Comparison of ENCODE assay signal across 8 cellular contexts in genomic region chr1:169586067-169586394, GRCh38. TPM values are rescaled to one million over a fixed set of nuclear protein-coding genes. Genes with fewer than 3 reads are reported as not detected.
DNase-seq lines count a peak whose midpoint lies in the region; ATAC-seq and TF ChIP-seq lines count a peak whose summit lies in the region.

No MANE protein-coding gene starts in this region.

- DNase-seq in right atrium auricular region (ENCODE audit: low spot score): no peak
- no peak for DNase-seq in left cardiac atrium
- DNase-seq in PC-9: no peak
- no peak for DNase-seq in aorta
- no peak for DNase-seq in osteocyte (ENCODE audit: extremely low spot score, unreplicated experiment)
- DNase-seq in stimulated activated CD4-positive, alpha-beta T cell treated with anti-CD3 and anti-CD28 coated beads, Interleukin-12 subunit alpha, Interleukin-12 subunit beta, amount 100 ng/mL, for 4 hours: no peak
- no peak for DNase-seq in kidney glomerular epithelial cell (lab: John Stamatoyannopoulos, UW)

- no peaks in the 10 kb centered on the region for H3K36me3 Mint-ChIP-seq in osteocyte (ENCODE audit: unreplicated experiment)

- ATAC-seq in left cardiac atrium (no peak), aorta (ENCODE audit: low FRiP score) (peak; percentile 59)

- peak overlapping the region; percentile 25 to 49 for H3K4me3 ChIP-seq in right atrium auricular region
- H3K4me3 ChIP-seq in PC-9: peak overlapping the region; percentile 42
- H3K4me3 ChIP-seq in iPS-20b (ENCODE audit: low read length): peak overlapping the region; percentile 38; the same call in 1 of the 2 replicates
- H3K4me3 ChIP-seq in aorta (ENCODE audit: low read length in 2 of 2): no peak overlapping the region

- CTCF ChIA-PET in PC-9 (lab: Charles Lee): interaction anchor here (0.6 to 1.1 kb wide), 5 partner anchors 36 to 196 kb away, joined by 3 to 11 read pairs (median 4); no protein-coding TSS in a partner anchor

- H3K27me3 ChIP-seq in right atrium auricular region: no peaks in the 10 kb centered on the region
- H3K27me3 ChIP-seq in PC-9 (ENCODE audit: insufficient read depth, low read depth): no peaks in the 10 kb centered on the region
- peaks cover 11% of the 10 kb centered on the region for H3K27me3 ChIP-seq in iPS-20b (ENCODE audit: insufficient read depth, low read length)
- H3K27me3 ChIP-seq in aorta (ENCODE audit: control insufficient read depth in 1 of 2, insufficient read depth in 2 of 2, low read length in 1 of 2): no peaks in the 10 kb centered on the region

- H3K4me1 ChIP-seq in right atrium auricular region (peaks cover 0 to 11% of the 10 kb centered on the region in 2 donors), PC-9 (replicated peaks; ENCODE audit: insufficient read depth) (peaks cover 5% of the 10 kb centered on the region), iPS-20b (ENCODE audit: insufficient read depth, low read length) (no peaks in the 10 kb centered on the region), aorta (ENCODE audit: control insufficient read depth in 1 of 2, insufficient read depth in 2 of 2, low read length in 2 of 2) (no peaks in the 10 kb centered on the region)

- H3K79me2 ChIP-seq in PC-9 (ENCODE audit: low read depth): no peaks in the 10 kb centered on the region

- H3K9me3 ChIP-seq in right atrium auricular region: no peaks in the 10 kb centered on the region
- no peaks in the 10 kb centered on the region; the same call in 1 of the 2 replicates for H3K9me3 ChIP-seq in PC-9 (ENCODE audit: insufficient read depth, low read depth)
- no peaks in the 10 kb centered on the region for H3K9me3 ChIP-seq in iPS-20b (ENCODE audit: insufficient read depth, low read depth, low read length)
- H3K9me3 ChIP-seq in aorta (ENCODE audit: control insufficient read depth, low read length): peaks cover 1% of the 10 kb centered on the region

- H3K9me2 ChIP-seq in PC-9 (ENCODE audit: insufficient read depth): no peaks in the 10 kb centered on the region

- H4K20me1 ChIP-seq in PC-9 (ENCODE audit: insufficient read depth): no peaks in the 10 kb centered on the region

- intact Hi-C loops in left cardiac atrium (cut with DNase I): no loop called here
- intact Hi-C loops in PC-9 (cut with micrococcal nuclease; ENCODE audit: unreplicated experiment): no loop called here
- intact Hi-C loops in aorta (cut with DNase I): no loop called here

- POLR2A ChIA-PET in PC-9 (lab: Charles Lee; ENCODE audit: unreplicated experiment): interaction anchor here (0.6 kb wide), 1 partner anchor 848 kb away, joined by 4 read pairs; no protein-coding TSS in a partner anchor

- H3F3A ChIP-seq in PC-9 (ENCODE audit: insufficient read depth, low read depth): no peaks in the 10 kb centered on the region

- TF ChIP-seq CTCF in right atrium auricular region (IDR thresholded peaks at IDR 0.05) (no peak), PC-9 (conservative IDR thresholded peaks at IDR 0.05) (no peak), osteocyte (IDR thresholded peaks at IDR 0.05) (no peak)

- peak overlapping the region; percentile 70 for H2AFZ ChIP-seq in PC-9

- no peak overlapping the region for H3K27ac Mint-ChIP-seq in osteocyte (ENCODE audit: unreplicated experiment)

- H3K9me3 Mint-ChIP-seq in osteocyte (ENCODE audit: unreplicated experiment): no peaks in the 10 kb centered on the region

- H3K9ac ChIP-seq in iPS-20b (ENCODE audit: low read depth, low read length): no peak overlapping the region

- H3K27ac ChIP-seq in right atrium auricular region (peak overlapping the region; percentile 56 to 74), PC-9 (no peak overlapping the region), iPS-20b (ENCODE audit: low read length) (no peak overlapping the region), aorta (ENCODE audit: low read depth in 1 of 2, low read length in 2 of 2) (no peak overlapping the region)

- peaks cover 4% of the 10 kb centered on the region for H3K4me1 Mint-ChIP-seq in osteocyte (ENCODE audit: unreplicated experiment)

- H3K4me2 ChIP-seq in PC-9: peak overlapping the region; percentile 79

- 21 to 22% methylated on average over 5 of the region's 5 CpGs for WGBS in aorta, 2 donors

- H3K36me3 ChIP-seq in right atrium auricular region (no peaks in the 10 kb centered on the region), PC-9 (ENCODE audit: low read depth) (no peaks in the 10 kb centered on the region), iPS-20b (ENCODE audit: insufficient read depth, low read depth, low read length) (no peaks in the 10 kb centered on the region), aorta (ENCODE audit: control insufficient read depth in 1 of 2, insufficient read depth in 2 of 2, low read length in 1 of 2) (no peaks in the 10 kb centered on the region)

- peaks cover 46% of the 10 kb centered on the region for H3K27me3 Mint-ChIP-seq in osteocyte (ENCODE audit: unreplicated experiment)

- H3K4me3 Mint-ChIP-seq in osteocyte (ENCODE audit: unreplicated experiment): no peak overlapping the region

- no TSS peak for BruUV-seq in PC-9 (replicated peaks; lab: Mats Ljungman, UMichigan)

RNA-seq across cellular contexts. Expression of gene F5, which starts 0.2 kb away (rescaled TPM):
- 10 to 100 TPM in 1 of 2 donors, 1 to 10 TPM in 1; 4.9 to 55.5 TPM for total RNA-seq in right atrium auricular region
- 10 to 100 TPM; 17.8 to 20.9 TPM for total RNA-seq in left cardiac atrium
- not detected in 2 replicates for total RNA-seq in PC-9 (2021)
- 1 to 10 TPM in 1 of 2 donors, under 1 TPM in 1; 0.48 to 1.4 TPM for total RNA-seq in aorta
- polyA plus RNA-seq in aorta: 1 to 10 TPM; 1.0 to 3.5 TPM
- not detected in 2 replicates for total RNA-seq in osteocyte

RNA-seq across cellular contexts. Expression of gene SELP, which starts 43.9 kb away (rescaled TPM):
- 10 to 100 TPM; 13.7 to 16.7 TPM for total RNA-seq in right atrium auricular region
- 10 to 100 TPM; 12.4 to 22.5 TPM for total RNA-seq in left cardiac atrium
- not detected in 2 replicates for total RNA-seq in PC-9 (2021)
- 10 to 100 TPM in 1 of 2 donors, 1 to 10 TPM in 1; 9.1 to 42.5 TPM for total RNA-seq in aorta
- 10 to 100 TPM in 1 of 2 donors, 1 to 10 TPM in 1; 8.6 to 16.4 TPM for polyA plus RNA-seq in aorta
- total RNA-seq in osteocyte: not detected in 2 replicates

Comparison
In these comparisons a context has a peak if more than half of its experiments do, and no peak if none do; other contexts are left out.
1. H3K27ac ChIP-seq: peak in right atrium auricular region (2 of 2); none in PC-9 (single experiment), iPS-20b (single experiment) and aorta (0 of 2).
2. H3K4me3 ChIP-seq: peak in right atrium auricular region (2 of 2), PC-9 (single experiment) and iPS-20b (single experiment); none in aorta (0 of 2).